In genomic region chr4:12439633-12440305, GRCh38 we compare ENCODE assay signal across 25 cellular contexts.
"Had no signal": no experiment of that assay in that cellular context is flagged by ENCODE, and none has a peak within 500 bp of the region (broad histone marks: within the 10 kb centered on the region; RNA-seq: fewer than 3 reads in every experiment).

No MANE protein-coding gene starts in this region.

- H3K36me3 Mint-ChIP-seq: activated naive CD8-positive, alpha-beta T cell treated with anti-CD3 and anti-CD28 coated beads, Interleukin-2, amount 10 ng/mL, durations not matched to agents 7 days and 5 days; stimulated activated effector memory CD8-positive, alpha-beta T cell treated with anti-CD3 and anti-CD28 coated beads, Interleukin-12 subunit alpha, Interleukin-12 subunit beta, amount 100 ng/mL, for 72 hours had no signal

- H3K4me3 ChIP-seq: dorsolateral prefrontal cortex, hepatocyte, left lung, tibial artery had no signal

- H3K27me3 ChIP-seq: hepatocyte, left lung, tibial artery had no signal

- H3K9ac ChIP-seq: parathyroid adenoma had no signal

- H3K27me3 Mint-ChIP-seq: activated naive CD8-positive, alpha-beta T cell treated with anti-CD3 and anti-CD28 coated beads, Interleukin-2, amount 10 ng/mL, durations not matched to agents 7 days and 5 days; effector memory CD8-positive, alpha-beta T cell; stimulated activated naive CD8-positive, alpha-beta T cell treated with anti-CD3 and anti-CD28 coated beads, Interleukin-15, amount 100 ng/mL, for 72 hours had no signal

- H2AFZ ChIP-seq: hepatocyte, parathyroid adenoma had no signal

- FAIRE-seq: small intestine, TTC549 had no signal

- H3K4me2 ChIP-seq: hepatocyte had no signal

- H3K27ac Mint-ChIP-seq: activated naive CD8-positive, alpha-beta T cell treated with anti-CD3 and anti-CD28 coated beads, Interleukin-2, amount 10 ng/mL, durations not matched to agents 7 days and 5 days; effector memory CD8-positive, alpha-beta T cell; stimulated activated effector memory CD8-positive, alpha-beta T cell treated with anti-CD3 and anti-CD28 coated beads, Interleukin-12 subunit alpha, Interleukin-12 subunit beta, amount 100 ng/mL, for 72 hours; stimulated activated naive CD8-positive, alpha-beta T cell treated with anti-CD3 and anti-CD28 coated beads, Interleukin-15, amount 100 ng/mL, for 72 hours had no signal

- H3K27ac ChIP-seq: dorsolateral prefrontal cortex, hepatocyte, left lung, parathyroid adenoma, tibial artery, WERI-Rb-1 had no signal

- ATAC-seq: activated T-cell treated with anti-CD3 and anti-CD28 coated beads, Interleukin-2, amount 50 U/mL, for 4 hours; effector memory CD8-positive, alpha-beta T cell; left lung; sciatic nerve; SK-N-SH treated with all-trans-retinoic acid at 6 μM for 48 hours; stimulated activated effector memory CD8-positive, alpha-beta T cell treated with anti-CD3 and anti-CD28 coated beads, Interleukin-12 subunit alpha, Interleukin-12 subunit beta, amount 100 ng/mL, for 72 hours; stimulated activated naive CD8-positive, alpha-beta T cell treated with anti-CD3 and anti-CD28 coated beads, Interleukin-15, amount 100 ng/mL, for 72 hours had no signal

- H3K9me3 ChIP-seq: left lung, tibial artery had no signal

- H3K4me1 Mint-ChIP-seq: activated naive CD8-positive, alpha-beta T cell treated with anti-CD3 and anti-CD28 coated beads, Interleukin-2, amount 10 ng/mL, durations not matched to agents 7 days and 5 days; stimulated activated effector memory CD8-positive, alpha-beta T cell treated with anti-CD3 and anti-CD28 coated beads, Interleukin-12 subunit alpha, Interleukin-12 subunit beta, amount 100 ng/mL, for 72 hours; stimulated activated naive CD8-positive, alpha-beta T cell treated with anti-CD3 and anti-CD28 coated beads, Interleukin-15, amount 100 ng/mL, for 72 hours had no signal

- H3K4me3 Mint-ChIP-seq: activated naive CD8-positive, alpha-beta T cell treated with anti-CD3 and anti-CD28 coated beads, Interleukin-2, amount 10 ng/mL, durations not matched to agents 7 days and 5 days; activated T-cell treated with anti-CD3 and anti-CD28 coated beads, Interleukin-2, amount 50 U/mL, for 4 hours; effector memory CD8-positive, alpha-beta T cell; nephron; stimulated activated effector memory CD8-positive, alpha-beta T cell treated with anti-CD3 and anti-CD28 coated beads, Interleukin-12 subunit alpha, Interleukin-12 subunit beta, amount 100 ng/mL, for 72 hours; stimulated activated naive CD8-positive, alpha-beta T cell treated with anti-CD3 and anti-CD28 coated beads, Interleukin-15, amount 100 ng/mL, for 72 hours had no signal

- DNase-seq: activated CD4-positive, alpha-beta T cell treated with anti-CD3 and anti-CD28 coated beads, Interleukin-2, amount 50 U/mL, for 1 hour; activated CD4-positive, CD25-positive, alpha-beta regulatory T cell treated with anti-CD3 and anti-CD28 coated beads, Interleukin-2, amount 50 U/mL, for 72 hours; activated naive CD4-positive, alpha-beta T cell treated with Interleukin-2 at 50 U/mL for 16 hours; activated naive CD8-positive, alpha-beta T cell treated with anti-CD3 and anti-CD28 coated beads, Interleukin-2, amount 10 ng/mL, durations not matched to agents 7 days and 5 days; activated T-cell treated with anti-CD3 and anti-CD28 coated beads, Interleukin-2, amount 50 U/mL, for 4 hours; amniotic stem cell; dorsolateral prefrontal cortex; effector memory CD8-positive, alpha-beta T cell; foreskin melanocyte; glutamatergic neuron; kidney glomerular epithelial cell; left lung; nucleus accumbens; small intestine; stimulated activated CD4-positive, alpha-beta T cell treated with anti-CD3 and anti-CD28 coated beads, Interleukin-2, amount 100 ng/mL, for 24 hours; stimulated activated naive CD8-positive, alpha-beta T cell treated with anti-CD3 and anti-CD28 coated beads, Interleukin-15, amount 100 ng/mL, for 72 hours; tibial artery; WERI-Rb-1 had no signal

- H3K9me3 Mint-ChIP-seq: nephron had no signal

- H3K36me3 ChIP-seq: left lung, tibial artery, WERI-Rb-1 had no signal

- H3K4me1 ChIP-seq: left lung, parathyroid adenoma, tibial artery had no signal

- H3K79me2 ChIP-seq: hepatocyte, parathyroid adenoma had no signal
